1 cellular context compared by ENCODE assay signal in genomic region chr21:33258475-33258874, GRCh38.
TF ChIP-seq lines count a peak whose summit lies in the region.

No MANE protein-coding gene starts in this region.

TF ChIP-seq in IMR-90, 13 proteins besides CTCF, POLR2A, EP300 and RAD21:
- TF ChIP-seq NFE2L2 (IDR thresholded peaks at IDR 0.05; ENCODE audit: low read depth, low read length) (no peak), MAZ (IDR thresholded peaks at IDR 0.05; ENCODE audit: borderline replicate concordance, low read depth, low read length) (no peak), BHLHE40 (IDR thresholded peaks at IDR 0.05; ENCODE audit: low read depth, low read length) (no peak), CHD1 (IDR thresholded peaks at IDR 0.05; ENCODE audit: low read depth, low read length) (no peak), FOS (IDR thresholded peaks at IDR 0.05; ENCODE audit: low read depth, low read length) (no peak), ELK1 (IDR thresholded peaks at IDR 0.05; ENCODE audit: borderline replicate concordance, low read depth, low read length) (no peak), MAFK (IDR thresholded peaks at IDR 0.05; ENCODE audit: low read depth, low read length) (no peak), CEBPB (IDR thresholded peaks at IDR 0.05; ENCODE audit: low read depth, low read length) (no peak), RFX5 (IDR thresholded peaks at IDR 0.05; ENCODE audit: low read depth, low read length) (no peak), RCOR1 (IDR thresholded peaks at IDR 0.05; ENCODE audit: insufficient replicate concordance, low read length) (no peak), MXI1 (IDR thresholded peaks at IDR 0.05; ENCODE audit: borderline replicate concordance, low read depth, low read length) (no peak), USF2 (IDR thresholded peaks at IDR 0.05; ENCODE audit: low read depth, low read length) (no peak), SMC3 (IDR thresholded peaks at IDR 0.05; ENCODE audit: low read depth, low read length) (no peak)
